ENCODE assay signal across 19 cellular contexts in genomic region chr11:87181143-87181542, GRCh38.
"Had no signal": no experiment of that assay in that cellular context is flagged by ENCODE, and none has a peak within 500 bp of the region (broad histone marks: within the 10 kb centered on the region; RNA-seq: fewer than 3 reads in every experiment).

No MANE protein-coding gene starts in this region.

- DNase-seq: dorsolateral prefrontal cortex; effector CD4-positive, alpha-beta T cell; kidney; mucosa of descending colon; naive thymus-derived CD4-positive, alpha-beta T cell; right cardiac atrium; spleen; stimulated activated CD4-positive, alpha-beta T cell treated with anti-CD3 and anti-CD28 coated beads, Interleukin-4, amount 100 ng/mL, for 4 hours; stimulated activated naive CD8-positive, alpha-beta T cell treated with anti-CD3 and anti-CD28 coated beads, Interleukin-15, Interleukin-2, amounts not matched to agents 100 U/mL and 50 U/mL, for 24 hours; upper lobe of left lung had no signal

- H3K4me3 ChIP-seq: dorsolateral prefrontal cortex, lung, mucosa of descending colon, neural progenitor cell, prostate gland, skin epidermis, spleen, thoracic aorta, tibial nerve, upper lobe of left lung had no signal

- H3K4me1 ChIP-seq: prostate gland, spleen, upper lobe of left lung had no signal

- H3K27me3 ChIP-seq: dorsolateral prefrontal cortex, neural progenitor cell, spleen, tibial nerve, upper lobe of left lung had no signal

- FAIRE-seq: colon, kidney, urothelium cell line had no signal

- H3K4me2 ChIP-seq: neural progenitor cell had no signal

- ATAC-seq: mucosa of descending colon; naive thymus-derived CD4-positive, alpha-beta T cell; stimulated activated memory B cell treated with anti-CD40 and anti-IgM and Interleukin-4, amounts not matched to agents 10 μg/mL and 1 μg/mL and 100 μg/mL, for 72 hours; stimulated activated naive CD8-positive, alpha-beta T cell treated with anti-CD3 and anti-CD28 coated beads, Interleukin-15, Interleukin-2, amounts not matched to agents 100 U/mL and 50 U/mL, for 24 hours had no signal

- H2AFZ ChIP-seq: neural progenitor cell had no signal

- H3K27ac ChIP-seq: dorsolateral prefrontal cortex, neural progenitor cell, prostate gland, skin epidermis, spleen, tibial nerve, upper lobe of left lung had no signal

- H3K9me3 ChIP-seq: prostate gland, thoracic aorta, tibial nerve, upper lobe of left lung had no signal

- H3K9ac ChIP-seq: neural progenitor cell had no signal

- H3K36me3 ChIP-seq: neural progenitor cell, prostate gland, thoracic aorta, upper lobe of left lung had no signal
